19 cellular contexts compared by ENCODE assay signal in the genomic region with DNA sequence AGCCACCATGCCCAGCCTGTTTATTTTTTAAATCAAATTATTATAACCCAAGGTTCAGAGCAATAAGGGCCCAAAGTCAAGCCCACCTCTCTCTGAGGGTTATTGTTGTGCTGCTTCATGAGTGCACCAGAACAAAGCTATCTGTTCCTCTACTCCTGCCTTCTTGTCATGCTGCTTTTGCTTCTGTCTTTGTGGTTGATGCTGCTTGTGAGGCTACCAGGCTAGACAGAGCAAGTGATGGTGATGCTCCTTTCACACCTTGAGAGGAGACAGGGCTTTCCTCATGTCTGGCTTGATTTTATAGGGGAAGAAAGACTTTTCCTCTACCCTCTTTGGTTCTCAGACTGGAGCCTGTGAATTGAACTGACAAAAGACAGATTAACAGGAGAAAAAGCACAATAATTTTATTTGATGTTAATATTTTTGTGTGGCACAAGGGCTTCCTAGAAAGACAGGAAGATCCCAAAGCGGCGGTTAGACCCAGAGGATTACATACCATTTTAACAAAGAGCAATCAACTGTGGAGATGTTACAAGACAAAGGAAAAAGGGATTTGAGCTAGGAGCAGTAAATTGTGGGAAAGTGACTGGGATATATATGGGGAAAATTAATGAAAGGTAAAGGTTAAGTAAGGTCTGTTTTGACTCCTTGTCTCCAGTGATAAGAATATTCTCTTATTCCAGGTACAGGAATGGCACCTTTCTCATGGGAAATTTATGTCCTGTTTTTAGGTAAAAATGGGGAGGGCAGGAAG. TPM values are rescaled to one million over a fixed set of nuclear protein-coding genes. Genes with fewer than 3 reads are reported as not detected.
DNase-seq lines count a peak whose midpoint lies in the region; ATAC-seq, FAIRE-seq and TF ChIP-seq lines count a peak whose summit lies in the region.
"Had no signal": no experiment of that assay in that cellular context is flagged by ENCODE, and none has a peak within 500 bp of the region (broad histone marks: within the 10 kb centered on the region; RNA-seq: fewer than 3 reads in every experiment).

No MANE protein-coding gene starts in this region.

- no peak for TF ChIP-seq CTCF in SU-DHL-6 (IDR thresholded peaks at IDR 0.05; ENCODE audit: insufficient read depth, low read length, poor library complexity, severe bottlenecking)

- ATAC-seq in GM21825 (IDR thresholded peaks at IDR 0.05; ENCODE audit: unreplicated experiment), result peak; percentile 25
- ATAC-seq in GM19455 (IDR thresholded peaks at IDR 0.05; ENCODE audit: unreplicated experiment), result no peak
- no peak for ATAC-seq in HG03520 (IDR thresholded peaks at IDR 0.05; ENCODE audit: unreplicated experiment)
- ATAC-seq: body of pancreas, Right ventricle myocardium inferior had no signal

- H3K27ac ChIP-seq in BLaER1 treated with 17β-estradiol and CSF1 and Interleukin-3, amounts not matched to agents 10 nM and 100 nM, result peak overlapping the region in 8 of 11 experiments; percentile 14 to 83 (median 65); a peak in 13 of 22 replicates
- H3K27ac ChIP-seq in SU-DHL-6 (ENCODE audit: low read depth, low read length) (peak overlapping the region; percentile 38; the same call in 1 of the 2 replicates), substantia nigra (ENCODE audit: low read depth, low read length, poor library complexity, severe bottlenecking) (no peak overlapping the region)
- H3K27ac ChIP-seq: body of pancreas, dorsolateral prefrontal cortex, left ventricle myocardium inferior, testis had no signal

- H3K79me2 ChIP-seq in SU-DHL-6 (ENCODE audit: insufficient read depth, low read length), result peaks cover 2% of the 10 kb centered on the region; the same call in 1 of the 2 replicates

- no peak overlapping the region for H2AFZ ChIP-seq in SU-DHL-6 (ENCODE audit: low read depth, low read length, severe bottlenecking)

- H3K27me3 ChIP-seq in BLaER1 treated with 17β-estradiol and CSF1 and Interleukin-3, amounts not matched to agents 10 nM and 100 nM, result no peaks in the 10 kb centered on the region
- no peaks in the 10 kb centered on the region for H3K27me3 ChIP-seq in SU-DHL-6 (ENCODE audit: low read length)
- H3K27me3 ChIP-seq: body of pancreas, dorsolateral prefrontal cortex, testis had no signal

- peaks cover 81 to 100% (median 98%) of the 10 kb centered on the region in 10 experiments for H3K4me1 ChIP-seq in BLaER1 treated with 17β-estradiol and CSF1 and Interleukin-3, amounts not matched to agents 10 nM and 100 nM
- H3K4me1 ChIP-seq: body of pancreas, testis had no signal

- H4K20me1 ChIP-seq in BLaER1 treated with 17β-estradiol and CSF1 and Interleukin-3, amounts not matched to agents 10 nM and 100 nM, result no peaks in the 10 kb centered on the region
- no peaks in the 10 kb centered on the region for H4K20me1 ChIP-seq in SU-DHL-6 (ENCODE audit: low read depth, low read length)

- DNase-seq in GM12892 (ENCODE audit: insufficient read length) (no peak), NCI-H524 (lab: John Stamatoyannopoulos, UW) (no peak), substantia nigra (lab: John Stamatoyannopoulos, UW) (no peak)
- DNase-seq: activated CD4-positive, alpha-beta T cell treated with anti-CD3 and anti-CD28 coated beads, Interleukin-2, amount 50 U/mL, for 48 hours; AML-193; body of pancreas; DMS79 treated with DMSO at 0.1 percent for 48 hours; dorsolateral prefrontal cortex; H7; left ventricle myocardium inferior; NCI-H2029 treated with DMSO at 0.1 percent for 48 hours; NCI-H774; testis had no signal

- no peaks in the 10 kb centered on the region for H3K36me3 ChIP-seq in BLaER1 treated with 17β-estradiol and CSF1 and Interleukin-3, amounts not matched to agents 10 nM and 100 nM
- no peaks in the 10 kb centered on the region for H3K36me3 ChIP-seq in SU-DHL-6 (ENCODE audit: low read length)
- H3K36me3 ChIP-seq: left ventricle myocardium inferior had no signal

- no peaks in the 10 kb centered on the region for H3K9me2 ChIP-seq in SU-DHL-6 (replicated peaks; ENCODE audit: insufficient read depth, low read length)

- H3K9ac ChIP-seq in BLaER1 treated with 17β-estradiol and CSF1 and Interleukin-3, amounts not matched to agents 10 nM and 100 nM, result no peak overlapping the region
- H3K9ac ChIP-seq in SU-DHL-6 (ENCODE audit: low read length), result no peak overlapping the region

- peaks cover 28% of the 10 kb centered on the region; the same call in 1 of the 2 replicates for H3F3A ChIP-seq in SU-DHL-6 (ENCODE audit: insufficient read depth)

- peaks cover 0 to 12% (median 0%) of the 10 kb centered on the region in 11 experiments; a peak in 6 of 22 replicates for H3K9me3 ChIP-seq in BLaER1 treated with 17β-estradiol and CSF1 and Interleukin-3, amounts not matched to agents 10 nM and 100 nM (replicated peaks in 1 of 11)
- H3K9me3 ChIP-seq in SU-DHL-6 (ENCODE audit: insufficient read depth, low read length), result no peaks in the 10 kb centered on the region
- H3K9me3 ChIP-seq: body of pancreas, testis had no signal

- peak; percentile 90 for FAIRE-seq in GM12892 (lab: Jason Lieb, UNC)

- no peak for TF ChIP-seq POLR2A in GM12892 (IDR thresholded peaks at IDR 0.05; ENCODE audit: low read depth, low read length)

- peak overlapping the region in 10 of 11 experiments; percentile 35 to 95 (median 82); a peak in 16 of 22 replicates for H3K4me2 ChIP-seq in BLaER1 treated with 17β-estradiol and CSF1 and Interleukin-3, amounts not matched to agents 10 nM and 100 nM
- peak overlapping the region; percentile 29 for H3K4me2 ChIP-seq in SU-DHL-6 (ENCODE audit: low read depth, low read length, poor library complexity, severe bottlenecking)

- no peak overlapping the region for H3K4me3 ChIP-seq in BLaER1 treated with 17β-estradiol and CSF1 and Interleukin-3, amounts not matched to agents 10 nM and 100 nM
- H3K4me3 ChIP-seq in SU-DHL-6 (ENCODE audit: insufficient read depth, low read length, poor library complexity, severe bottlenecking), result no peak overlapping the region
- H3K4me3 ChIP-seq: body of pancreas, dorsolateral prefrontal cortex, left ventricle myocardium inferior, testis had no signal

RNA-seq across cellular contexts. Expression of a gene that starts 4.4 kb away (rescaled TPM):
- polyA plus RNA-seq in GM12892 (2012; ENCODE audit: missing spikeins), result 2.0 TPM
